Comparison of ENCODE assay signal across 23 cellular contexts in genomic region chr10:28253174-28253783, GRCh38. TPM values are rescaled to one million over a fixed set of nuclear protein-coding genes. Genes with fewer than 3 reads are reported as not detected.
A peak's percentile ranks its signal among the peaks of the same experiment; 100 is the strongest.
DNase-seq lines count a peak whose midpoint lies in the region; ATAC-seq and TF ChIP-seq lines count a peak whose summit lies in the region.
"Had no signal": no experiment of that assay in that cellular context is flagged by ENCODE, and none has a peak within 500 bp of the region (broad histone marks: within the 10 kb centered on the region; RNA-seq: fewer than 3 reads in every experiment).

No MANE protein-coding gene starts in this region.

- H3K4me3 ChIP-seq in AG09309 (ENCODE audit: control insufficient read depth, low read depth, low read length) = no peak overlapping the region
- H3K4me3 ChIP-seq: neural progenitor cell, SJSA1 had no signal

- H3K27ac ChIP-seq in RWPE1 (peak overlapping the region; percentile 82), substantia nigra (ENCODE audit: low read depth, low read length, poor library complexity, severe bottlenecking) (no peak overlapping the region)
- H3K27ac ChIP-seq: neural progenitor cell, SJSA1 had no signal

- POLR2A ChIA-PET in RWPE1 (lab: Yijun Ruan, JAX; ENCODE audit: low non-redundant PET) (interaction anchor here (0.6 kb wide), 1 partner anchor 127 kb away, joined by 11 read pairs; no protein-coding TSS in a partner anchor), WTC11 (lab: Charles Lee) (interaction anchor here (0.7 kb wide), 1 partner anchor 19 kb away, joined by 3 read pairs; no protein-coding TSS in a partner anchor)

- no peaks in the 10 kb centered on the region for H3K9me3 Mint-ChIP-seq in WTC11
- H3K9me3 Mint-ChIP-seq: central memory CD8-positive, alpha-beta T cell; neural progenitor cell had no signal

- TF ChIP-seq CTCF in AG09309 (IDR thresholded peaks at IDR 0.05; ENCODE audit: control insufficient read depth, insufficient read depth, low read depth, low read length, missing control alignments) (no peak), RWPE1 (conservative IDR thresholded peaks at IDR 0.05; ENCODE audit: low read depth) (no peak), omental fat pad (IDR thresholded peaks at IDR 0.05) (no peak), WTC11 (IDR thresholded peaks at IDR 0.05) (no peak)

- ATAC-seq in esophagus mucosa (peak; percentile 64), omental fat pad (ENCODE audit: low FRiP score) (peak; percentile 75), WTC11 (no peak)
- ATAC-seq: Panc1 had no signal

- CTCF ChIA-PET in RWPE1 (lab: Yijun Ruan, JAX) (interaction anchor here (0.7 kb wide), 1 partner anchor 127 kb away, joined by 3 read pairs; no protein-coding TSS in a partner anchor), WTC11 (lab: Charles Lee) (interaction anchor here (0.9 to 1.9 kb wide), 3 partner anchors 12 to 141 kb away, joined by 3 to 6 read pairs (median 4); no protein-coding TSS in a partner anchor)

- DNase-seq in AG09309 (ENCODE audit: low read depth) = peak; percentile 20
- DNase-seq in RWPE1 (ENCODE audit: low spot score) = no peak
- DNase-seq in omental fat pad (ENCODE audit: low spot score) = no peak
- DNase-seq in WTC11 (ENCODE audit: low spot score) = no peak
- no peak for DNase-seq in substantia nigra (lab: John Stamatoyannopoulos, UW)
- DNase-seq in HT-29 (ENCODE audit: low spot score) = no peak
- DNase-seq in activated T-cell treated with anti-CD3 and anti-CD28 coated beads, Interleukin-2, amount 50 U/mL, for 1 hour = no peak
- DNase-seq: activated CD4-positive, alpha-beta T cell treated with anti-CD3 and anti-CD28 coated beads for 4 hours; activated naive CD4-positive, alpha-beta T cell treated with anti-CD3 and anti-CD28 coated beads, Interleukin-2, amount 50 U/mL, for 16 hours; GF-D8; MV-4-11; NCI-H146; NCI-H2171; NCI-H524; NK-92 treated with Interleukin-12 subunit alpha and Interleukin-12 subunit beta, amount 100 ng/mL, for 24 hours; T-helper 1 cell had no signal

- no peak overlapping the region for H3K4me3 Mint-ChIP-seq in WTC11
- H3K4me3 Mint-ChIP-seq: B cell; central memory CD8-positive, alpha-beta T cell; neural progenitor cell had no signal

- no peak overlapping the region for H3K27ac Mint-ChIP-seq in WTC11
- H3K27ac Mint-ChIP-seq: B cell, neural progenitor cell, progenitor cell of endocrine pancreas had no signal

- H3K36me3 Mint-ChIP-seq in WTC11 = no peaks in the 10 kb centered on the region
- H3K36me3 Mint-ChIP-seq: neural progenitor cell had no signal

- peaks cover 6% of the 10 kb centered on the region for H3K4me1 Mint-ChIP-seq in WTC11
- H3K4me1 Mint-ChIP-seq: neural progenitor cell had no signal

- H3K27me3 Mint-ChIP-seq in WTC11 (ENCODE audit: low read depth) = no peaks in the 10 kb centered on the region
- H3K27me3 Mint-ChIP-seq: central memory CD8-positive, alpha-beta T cell; progenitor cell of endocrine pancreas had no signal

TF ChIP-seq in WTC11, 78 proteins besides CTCF, POLR2A, EP300 and RAD21:
- TF ChIP-seq RORB (CRISPR knock-in tag; IDR thresholded peaks at IDR 0.05) = no peak
- TF ChIP-seq EMX1 (CRISPR knock-in tag; IDR thresholded peaks at IDR 0.05) = no peak
- no peak for TF ChIP-seq NR3C1 (CRISPR knock-in tag; conservative IDR thresholded peaks at IDR 0.05; ENCODE audit: low read depth)
- TF ChIP-seq IRF1 (CRISPR knock-in tag; IDR thresholded peaks at IDR 0.05) = no peak
- no peak for TF ChIP-seq USF2 (CRISPR knock-in tag; IDR thresholded peaks at IDR 0.05)
TF ChIP-seq in WTC11: peak in this region for 0.

RNA-seq across cellular contexts. Expression of gene MPP7, which starts 49.6 kb away (rescaled TPM):
- total RNA-seq in esophagus mucosa (53.6 TPM), omental fat pad (10 to 100 TPM in 1 of 4 donors, 1 to 10 TPM in 3; 4.4 to 10.7 (median 5.9) TPM), WTC11 (2021) (7.7 to 9.8 TPM (median 9.1 TPM) in 3 replicates)
- total RNA-seq in HT-29 (2014; rRNA removed; shearing (Covaris generic)) = 2.2 and 4.5 TPM in 2 replicates
